Comparison of ENCODE assay signal across 11 cellular contexts in genomic region chr3:166457382-166457781, GRCh38.
"Had no signal": no experiment of that assay in that cellular context is flagged by ENCODE, and none has a peak within 500 bp of the region (broad histone marks: within the 10 kb centered on the region; RNA-seq: fewer than 3 reads in every experiment).

No MANE protein-coding gene starts in this region.

- H3K4me3 ChIP-seq: GM23248, GM23338, HAP-1 had no signal

- H3K27ac Mint-ChIP-seq: GM23338, H9, HFFc6 had no signal

- H2AFZ ChIP-seq: GM23248, GM23338 had no signal

- H3K9ac ChIP-seq: GM23248 had no signal

- FAIRE-seq: H1, H54 had no signal

- H3K4me1 Mint-ChIP-seq: GM23338, H9 had no signal

- H3K9me3 ChIP-seq: HAP-1 had no signal

- H3K4me3 Mint-ChIP-seq: GM23338, H9, HFFc6 had no signal

- H3K36me3 ChIP-seq: HAP-1 had no signal

- H3K9me3 Mint-ChIP-seq: GM23338, H9 had no signal

- H3K4me2 ChIP-seq: GM23338 had no signal

- H3K4me1 ChIP-seq: HAP-1 had no signal

- H3K27ac ChIP-seq: GM23248 had no signal

- DNase-seq: GM23248, GOT3, H7, H9, HCEC 1CT, HFFc6 had no signal

- ATAC-seq: GM23338, HCT116 had no signal
